15 cellular contexts compared by ENCODE assay signal in the genomic region with DNA sequence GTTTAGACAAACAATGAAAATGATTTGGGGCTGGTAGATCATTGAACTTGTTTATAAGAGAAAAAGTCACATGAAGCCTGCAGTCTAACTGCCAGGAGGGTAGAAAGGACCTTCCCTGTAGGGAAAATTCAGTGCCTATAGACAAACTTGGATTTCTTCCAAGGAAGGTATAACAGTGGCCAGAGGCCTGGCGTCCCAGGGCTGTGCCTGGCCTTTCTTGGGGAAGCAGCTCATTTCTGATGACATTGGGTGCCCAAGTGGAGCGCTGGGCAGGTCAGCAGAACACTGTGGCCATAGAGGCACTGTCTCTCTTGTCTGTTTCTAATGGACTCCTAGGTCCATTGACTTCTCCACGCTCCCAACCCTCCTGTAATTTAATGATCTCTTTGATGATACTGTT. TPM values are rescaled to one million over a fixed set of nuclear protein-coding genes. Genes with fewer than 3 reads are reported as not detected.
"Had no signal": no experiment of that assay in that cellular context is flagged by ENCODE, and none has a peak within 500 bp of the region (broad histone marks: within the 10 kb centered on the region; RNA-seq: fewer than 3 reads in every experiment).

No MANE protein-coding gene starts in this region.

- H3K9me3 ChIP-seq: psoas muscle had no signal

- H3K27ac ChIP-seq: epithelial cell of prostate, hepatocyte, psoas muscle had no signal

- DNase-seq: activated CD4-positive, alpha-beta memory T cell treated with anti-CD3 and anti-CD28 coated beads, Interleukin-2, amount 10 ng/mL, durations not matched to agents 7 days and 5 days; activated CD4-positive, alpha-beta T cell treated with anti-CD3 and anti-CD28 coated beads for 36 hours; activated naive CD4-positive, alpha-beta T cell treated with anti-CD3 and anti-CD28 coated beads for 36 hours; cortex of kidney; effector memory CD4-positive, alpha-beta T cell; midbrain; psoas muscle; stimulated activated CD4-positive, alpha-beta T cell treated with anti-CD3 and anti-CD28 coated beads, Interleukin-15, amount 100 ng/mL, for 24 hours; stimulated activated CD4-positive, alpha-beta T cell treated with anti-CD3 and anti-CD28 coated beads, Interleukin-4, amount 100 ng/mL, for 24 hours; T1000 had no signal

- ATAC-seq: activated CD4-positive, alpha-beta T cell treated with anti-CD3 and anti-CD28 coated beads for 36 hours; naive thymus-derived CD8-positive, alpha-beta T cell; psoas muscle had no signal

- H3K4me3 ChIP-seq: hepatocyte, psoas muscle had no signal

RNA-seq across cellular contexts. Expression of a gene that starts 6.6 kb away (rescaled TPM):
- total RNA-seq: activated CD4-positive, alpha-beta memory T cell treated with anti-CD3 and anti-CD28 coated beads, Interleukin-2, amount 10 ng/mL, durations not matched to agents 7 days and 5 days; activated naive CD4-positive, alpha-beta T cell treated with anti-CD3 and anti-CD28 coated beads for 36 hours; naive thymus-derived CD8-positive, alpha-beta T cell had no signal
- polyA plus RNA-seq: naive thymus-derived CD8-positive, alpha-beta T cell had no signal

RNA-seq across cellular contexts. Expression of a gene that starts 46.1 kb away (rescaled TPM):
- total RNA-seq: psoas muscle, skeletal muscle tissue had no signal
- polyA plus RNA-seq: psoas muscle had no signal

RNA-seq across cellular contexts. Expression of a gene that starts 58.5 kb away (rescaled TPM):
- total RNA-seq: SK-MEL-5 had no signal
